ENCODE assay signal across 34 cellular contexts in genomic region chr1:201394596-201394995, GRCh38. TPM values are rescaled to one million over a fixed set of nuclear protein-coding genes. Genes with fewer than 3 reads are reported as not detected.
"Had no signal": no experiment of that assay in that cellular context is flagged by ENCODE, and none has a peak within 500 bp of the region (broad histone marks: within the 10 kb centered on the region; RNA-seq: fewer than 3 reads in every experiment).

No MANE protein-coding gene starts in this region.

- H3K36me3 Mint-ChIP-seq: activated naive CD8-positive, alpha-beta T cell; natural killer cell treated with Interleukin-12 subunit alpha and Interleukin-12 subunit beta and Interleukin-15 and Interleukin-18, amount 100 ng/mL, for 72 hours; stimulated activated effector memory CD8-positive, alpha-beta T cell treated with anti-CD3 and anti-CD28 coated beads, Interleukin-12 subunit alpha, Interleukin-12 subunit beta, amount 100 ng/mL, for 72 hours had no signal

- H3K4me3 ChIP-seq: body of pancreas, coronary artery, dorsolateral prefrontal cortex, heart left ventricle, right lobe of liver, skin epidermis, thoracic aorta, vagina had no signal

- H3K9me3 Mint-ChIP-seq: natural killer cell treated with Interleukin-12 subunit alpha and Interleukin-12 subunit beta and Interleukin-15 and Interleukin-18, amount 100 ng/mL, for 72 hours; stimulated activated effector memory CD8-positive, alpha-beta T cell treated with anti-CD3 and anti-CD28 coated beads, Interleukin-12 subunit alpha, Interleukin-12 subunit beta, amount 100 ng/mL, for 72 hours; stimulated activated naive CD8-positive, alpha-beta T cell treated with anti-CD3 and anti-CD28 coated beads, Interleukin-15, Interleukin-2, amounts not matched to agents 100 ng/mL and 50 ng/mL, for 24 hours had no signal

- H3K27me3 ChIP-seq: body of pancreas, right lobe of liver, vagina had no signal

- H3K27ac Mint-ChIP-seq: activated naive CD8-positive, alpha-beta T cell; natural killer cell treated with Interleukin-12 subunit alpha and Interleukin-12 subunit beta and Interleukin-15 and Interleukin-18, amount 100 ng/mL, for 72 hours; stimulated activated effector memory CD8-positive, alpha-beta T cell treated with anti-CD3 and anti-CD28 coated beads, Interleukin-12 subunit alpha, Interleukin-12 subunit beta, amount 100 ng/mL, for 72 hours; stimulated activated naive CD8-positive, alpha-beta T cell treated with anti-CD3 and anti-CD28 coated beads, Interleukin-15, Interleukin-2, amounts not matched to agents 100 ng/mL and 50 ng/mL, for 24 hours had no signal

- ATAC-seq: activated CD4-positive, CD25-positive, alpha-beta regulatory T cell treated with anti-CD3 and anti-CD28 coated beads, Interleukin-2, amount 50 U/mL, for 24 hours; body of pancreas; heart left ventricle; left cardiac atrium; natural killer cell treated with Interleukin-12 subunit alpha and Interleukin-12 subunit beta and Interleukin-15 and Interleukin-18, amount 100 ng/mL, for 72 hours; right lobe of liver; stimulated activated effector memory CD8-positive, alpha-beta T cell treated with anti-CD3 and anti-CD28 coated beads, Interleukin-12 subunit alpha, Interleukin-12 subunit beta, amount 100 ng/mL, for 72 hours had no signal

- H3K4me3 Mint-ChIP-seq: activated naive CD8-positive, alpha-beta T cell; natural killer cell treated with Interleukin-12 subunit alpha and Interleukin-12 subunit beta and Interleukin-15 and Interleukin-18, amount 100 ng/mL, for 72 hours; stimulated activated effector memory CD8-positive, alpha-beta T cell treated with anti-CD3 and anti-CD28 coated beads, Interleukin-12 subunit alpha, Interleukin-12 subunit beta, amount 100 ng/mL, for 72 hours; stimulated activated naive CD8-positive, alpha-beta T cell treated with anti-CD3 and anti-CD28 coated beads, Interleukin-15, Interleukin-2, amounts not matched to agents 100 ng/mL and 50 ng/mL, for 24 hours had no signal

- H3K36me3 ChIP-seq: heart left ventricle, right lobe of liver, thoracic aorta, vagina had no signal

- H3K27ac ChIP-seq: coronary artery, dorsolateral prefrontal cortex, heart left ventricle, right lobe of liver, thoracic aorta, vagina, VCaP had no signal

- DNase-seq: activated CD4-positive, alpha-beta T cell treated with anti-CD3 and anti-CD28 coated beads for 48 hours; activated CD4-positive, alpha-beta T cell treated with anti-CD3 and anti-CD28 coated beads, Interleukin-2, amount 50 U/mL, for 48 hours; activated CD8-positive, alpha-beta memory T cell treated with anti-CD3 and anti-CD28 coated beads for 24 hours; activated effector memory CD4-positive, alpha-beta T cell treated with Interleukin-2 at 50 U/mL for 16 hours; activated naive CD4-positive, alpha-beta T cell treated with Interleukin-2 at 50 U/mL for 16 hours; anterior cingulate cortex; body of pancreas; dorsolateral prefrontal cortex; effector memory CD4-positive, alpha-beta T cell; erythroblast; foreskin fibroblast; left cardiac atrium; midbrain; right lobe of liver; stimulated activated CD4-positive, alpha-beta T cell treated with anti-CD3 and anti-CD28 coated beads, Interleukin-12 subunit alpha, Interleukin-12 subunit beta, amount 100 ng/mL, for 4 hours; stimulated activated CD4-positive, alpha-beta T cell treated with anti-CD3 and anti-CD28 coated beads, Interleukin-4, amount 100 ng/mL, for 24 hours; T-helper 1 cell; trophoblast cell had no signal

- H3K9me3 ChIP-seq: body of pancreas, heart left ventricle, right lobe of liver, thoracic aorta, vagina had no signal

RNA-seq across cellular contexts. Expression of gene LAD1, which starts 4.5 kb away (rescaled TPM):
- total RNA-seq: natural killer cell treated with Interleukin-12 subunit alpha and Interleukin-12 subunit beta and Interleukin-15 and Interleukin-18, amount 100 ng/mL, for 72 hours; osteoblast had no signal

RNA-seq across cellular contexts. Expression of gene TNNT2, which starts 17.1 kb away (rescaled TPM):
- total RNA-seq: natural killer cell treated with Interleukin-12 subunit alpha and Interleukin-12 subunit beta and Interleukin-15 and Interleukin-18, amount 100 ng/mL, for 72 hours; osteoblast; posterior vena cava; subcutaneous adipose tissue had no signal

RNA-seq across cellular contexts. Expression of gene TNNI1, which starts 26.9 kb away (rescaled TPM):
- total RNA-seq: body of pancreas; lower leg skin; natural killer cell treated with Interleukin-12 subunit alpha and Interleukin-12 subunit beta and Interleukin-15 and Interleukin-18, amount 100 ng/mL, for 72 hours; osteoblast; posterior vena cava; renal cortical epithelial cell; subcutaneous adipose tissue; vagina had no signal
